27 cellular contexts compared by ENCODE assay signal in genomic region chr12:17503742-17504141, GRCh38.
"Had no signal": no experiment of that assay in that cellular context is flagged by ENCODE, and none has a peak within 500 bp of the region (broad histone marks: within the 10 kb centered on the region; RNA-seq: fewer than 3 reads in every experiment).

No MANE protein-coding gene starts in this region.

- H3K27me3 Mint-ChIP-seq: dendritic cell treated with granulocyte-macrophage colony-stimulating factor and Interleukin-4, amounts not matched to agents 40 ng/mL and 50 ng/mL, for 4 days; effector memory CD8-positive, alpha-beta T cell; naive B cell had no signal

- H3K27ac Mint-ChIP-seq: dendritic cell treated with granulocyte-macrophage colony-stimulating factor and Interleukin-4, amounts not matched to agents 40 ng/mL and 50 ng/mL, for 4 days; effector memory CD8-positive, alpha-beta T cell; endodermal cell; immature natural killer cell; mesothelial cell of epicardium; naive B cell had no signal

- H3K4me1 Mint-ChIP-seq: immature natural killer cell, mesothelial cell of epicardium, naive B cell had no signal

- H3K36me3 Mint-ChIP-seq: immature natural killer cell, mesothelial cell of epicardium, naive B cell had no signal

- ATAC-seq: effector memory CD8-positive, alpha-beta T cell; esophagus mucosa; gastrocnemius medialis; heart right ventricle; left cardiac atrium; left lung; left ventricle myocardium superior; lower lobe of right lung; mucosa of descending colon had no signal

- DNase-seq: colonic mucosa; cortex of kidney; effector CD8-positive, alpha-beta T cell; effector memory CD8-positive, alpha-beta T cell; endodermal cell; erythroblast; esophagus squamous epithelium; foreskin fibroblast; foreskin melanocyte; gastrocnemius medialis; glutamatergic neuron; head of caudate nucleus; heart right ventricle; hippocampal formation; immature natural killer cell; islet precursor cell; kidney; left cardiac atrium; left lung; left ventricle myocardium superior; lower lobe of right lung; mesenchymal stem cell; mucosa of descending colon; naive B cell had no signal

- H3K4me3 Mint-ChIP-seq: dendritic cell treated with granulocyte-macrophage colony-stimulating factor and Interleukin-4, amounts not matched to agents 40 ng/mL and 50 ng/mL, for 4 days; effector memory CD8-positive, alpha-beta T cell; endodermal cell; immature natural killer cell; mesothelial cell of epicardium; naive B cell had no signal

- H3K9me3 Mint-ChIP-seq: dendritic cell treated with granulocyte-macrophage colony-stimulating factor and Interleukin-4, amounts not matched to agents 40 ng/mL and 50 ng/mL, for 4 days; endodermal cell; mesothelial cell of epicardium had no signal
